In the genomic region with DNA sequence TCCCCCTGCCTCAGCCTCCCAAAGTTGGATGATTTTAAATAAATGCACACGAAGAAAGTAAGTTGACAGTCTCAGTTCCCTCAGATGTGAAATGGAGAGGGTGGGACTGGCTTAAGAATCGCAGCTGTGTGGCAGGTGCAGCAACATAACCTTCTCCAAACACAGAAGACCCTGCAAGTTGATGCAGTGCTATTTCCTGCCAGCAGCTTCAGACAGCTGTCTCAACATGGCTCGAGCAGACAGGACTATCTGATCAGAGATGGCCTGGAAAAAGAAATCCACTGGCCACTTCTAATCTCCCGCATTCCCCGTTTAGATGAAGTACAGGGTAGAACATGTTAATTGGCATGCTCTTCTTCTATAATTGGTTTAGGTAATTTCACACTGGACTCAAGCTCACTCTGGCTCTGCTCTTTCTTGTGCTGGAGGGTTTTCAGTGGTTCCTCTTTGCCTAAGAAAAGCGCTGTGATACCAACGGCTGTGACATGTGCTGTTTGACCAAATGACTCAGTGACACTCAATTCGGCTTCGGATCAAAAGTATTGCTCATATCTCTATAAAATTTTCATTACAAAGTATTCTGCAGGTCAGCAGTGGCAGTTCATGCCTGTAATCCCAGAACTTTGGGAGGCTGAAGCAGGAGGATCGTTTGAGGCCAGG, we compare ENCODE assay signal across 8 cellular contexts. TPM values are rescaled to one million over a fixed set of nuclear protein-coding genes. Genes with fewer than 3 reads are reported as not detected.
DNase-seq lines count a peak whose midpoint lies in the region; ATAC-seq and TF ChIP-seq lines count a peak whose summit lies in the region.

No MANE protein-coding gene starts in this region.

- peaks cover 10% of the 10 kb centered on the region for H3K4me1 Mint-ChIP-seq in GM23338
- peaks cover 3% of the 10 kb centered on the region for H3K4me1 Mint-ChIP-seq in mesothelial cell of epicardium

- no peaks in the 10 kb centered on the region for H4K20me1 ChIP-seq in GM23338 (replicated peaks; ENCODE audit: insufficient read depth)

- H3K4me3 ChIP-seq in GM23338 (no peak overlapping the region), upper lobe of left lung (no peak overlapping the region)

- DNase-seq in GM23338 (ENCODE audit: low spot score): no peak
- DNase-seq in MV-4-11 (lab: John Stamatoyannopoulos, UW): peak; percentile 83
- DNase-seq in left kidney (ENCODE audit: low read depth, low spot score): peak; percentile 81
- no peak for DNase-seq in upper lobe of left lung
- no peak for DNase-seq in activated CD4-positive, alpha-beta T cell treated with anti-CD3 and anti-CD28 coated beads for 48 hours
- DNase-seq in NCI-H524 treated with DMSO at 0.1 percent for 48 hours (lab: John Stamatoyannopoulos, UW): no peak
- no peak for DNase-seq in mesothelial cell of epicardium (ENCODE audit: low spot score in 2 of 2, unreplicated experiment in 2 of 2)

- H3K4me1 ChIP-seq in GM23338 (ENCODE audit: insufficient read depth) (no peaks in the 10 kb centered on the region), upper lobe of left lung (no peaks in the 10 kb centered on the region)

- TF ChIP-seq EP300 in upper lobe of left lung (IDR thresholded peaks at IDR 0.05): no peak

- no peaks in the 10 kb centered on the region for H3K9me3 ChIP-seq in upper lobe of left lung

- TF ChIP-seq CTCF in GM23338 (conservative IDR thresholded peaks at IDR 0.05; ENCODE audit: low read depth in 2 of 2): no peak
- no peak for TF ChIP-seq CTCF in upper lobe of left lung (IDR thresholded peaks at IDR 0.05)
- no peak for TF ChIP-seq CTCF in mesothelial cell of epicardium (IDR thresholded peaks at IDR 0.05; ENCODE audit: unreplicated experiment)

- ATAC-seq in GM18858 (IDR thresholded peaks at IDR 0.05; ENCODE audit: unreplicated experiment) (peak; percentile 29), GM23338 (peak; percentile 28; the same call in 1 of the 3 replicates), upper lobe of left lung (ENCODE audit: low FRiP score in 2 of 2) (no peak)

- 63 to 72% methylated on average over 10 of the region's 10 CpGs for WGBS in upper lobe of left lung, 2 donors

- no peaks in the 10 kb centered on the region for H3K27me3 ChIP-seq in GM23338 (ENCODE audit: insufficient read depth)
- no peaks in the 10 kb centered on the region for H3K27me3 ChIP-seq in upper lobe of left lung

- no peaks in the 10 kb centered on the region for H3K9me2 ChIP-seq in GM23338 (ENCODE audit: insufficient read depth)

- H3K36me3 Mint-ChIP-seq in GM23338 (ENCODE audit: low read depth): no peaks in the 10 kb centered on the region
- H3K36me3 Mint-ChIP-seq in mesothelial cell of epicardium: no peaks in the 10 kb centered on the region

- no peaks in the 10 kb centered on the region for H3F3A ChIP-seq in GM23338 (replicated peaks; ENCODE audit: low read depth)

- H3K9me3 Mint-ChIP-seq in GM23338: no peaks in the 10 kb centered on the region
- no peaks in the 10 kb centered on the region for H3K9me3 Mint-ChIP-seq in mesothelial cell of epicardium

- no peak overlapping the region for H3K4me3 Mint-ChIP-seq in GM23338
- no peak overlapping the region for H3K4me3 Mint-ChIP-seq in mesothelial cell of epicardium

- no peaks in the 10 kb centered on the region for H3K79me2 ChIP-seq in GM23338 (replicated peaks; ENCODE audit: insufficient read depth)

- H3K27ac Mint-ChIP-seq in GM23338 (no peak overlapping the region), mesothelial cell of epicardium (no peak overlapping the region)

- H3K4me2 ChIP-seq in GM23338: no peak overlapping the region

- no peak overlapping the region for H3K27ac ChIP-seq in GM23338 (ENCODE audit: low read depth)
- H3K27ac ChIP-seq in upper lobe of left lung: no peak overlapping the region

- H3K27me3 Mint-ChIP-seq in GM23338 (ENCODE audit: insufficient read depth, low read depth, poor library complexity) (no peaks in the 10 kb centered on the region), mesothelial cell of epicardium (ENCODE audit: low read depth) (no peaks in the 10 kb centered on the region)

- H3K36me3 ChIP-seq in GM23338 (ENCODE audit: insufficient read depth): no peaks in the 10 kb centered on the region
- H3K36me3 ChIP-seq in upper lobe of left lung: no peaks in the 10 kb centered on the region

- no peak overlapping the region for H2AFZ ChIP-seq in GM23338

- TF ChIP-seq POLR2A in upper lobe of left lung (IDR thresholded peaks at IDR 0.05): no peak

TF ChIP-seq in GM23338, 12 proteins besides CTCF, POLR2A, EP300 and RAD21 (continues in another document):
- TF ChIP-seq CREB1 (CRISPR knock-in tag; IDR thresholded peaks at IDR 0.05; ENCODE audit: low read depth): no peak
- TF ChIP-seq ZNF462 (CRISPR knock-in tag; IDR thresholded peaks at IDR 0.05): no peak
- no peak for TF ChIP-seq ETS1 (IDR thresholded peaks at IDR 0.05)
- no peak for TF ChIP-seq ZNF114 (CRISPR knock-in tag; IDR thresholded peaks at IDR 0.05)
- TF ChIP-seq NANOG (IDR thresholded peaks at IDR 0.05; ENCODE audit: borderline replicate concordance): no peak
- TF ChIP-seq JUNB (IDR thresholded peaks at IDR 0.05; ENCODE audit: unreplicated experiment): no peak
- no peak for TF ChIP-seq POLR2AphosphoS5 (IDR thresholded peaks at IDR 0.05; ENCODE audit: low read depth)
- TF ChIP-seq EZH2phosphoT487 (IDR thresholded peaks at IDR 0.05; ENCODE audit: unreplicated experiment): no peak

RNA-seq across cellular contexts. Expression of gene MYOM1, which starts 40.2 kb away (rescaled TPM):
- 0.08 and 0.38 TPM in 2 replicates for total RNA-seq in GM23338 (2014; rRNA removed; shearing (Covaris generic))
- 0.21 and 0.27 TPM in 2 replicates for polyA plus RNA-seq in GM23338 (2016; fragmentation: Nextera tagmentation; extraction: Ambion mirVana)
- total RNA-seq in upper lobe of left lung (10 to 100 TPM in 1 of 6 donors, 1 to 10 TPM in 4, under 1 TPM in 1; 0.76 to 11.2 (median 2.2) TPM), mesothelial cell of epicardium (1.2 to 2.8 TPM (median 2.1 TPM) in 3 replicates)

Comparison
In these comparisons a context has a peak if more than half of its experiments do, and no peak if none do; other contexts are left out.
1. ATAC-seq: peak in GM18858 (single experiment) and GM23338 (single experiment); none in upper lobe of left lung (0 of 2).
2. DNase-seq: peak in MV-4-11 (single experiment) and left kidney (single experiment); none in GM23338 (single experiment), upper lobe of left lung (0 of 2), activated CD4-positive, alpha-beta T cell treated with anti-CD3 and anti-CD28 coated beads for 48 hours (single experiment), NCI-H524 treated with DMSO at 0.1 percent for 48 hours (single experiment) and mesothelial cell of epicardium (0 of 2).